Comparison of ENCODE assay signal across 11 cellular contexts in genomic region chr2:34646901-34647300, GRCh38.
"Had no signal": no experiment of that assay in that cellular context is flagged by ENCODE, and none has a peak within 500 bp of the region (broad histone marks: within the 10 kb centered on the region; RNA-seq: fewer than 3 reads in every experiment).

No MANE protein-coding gene starts in this region.

- DNase-seq: GM23248, GOT3, H7, H9, HCEC 1CT, HFFc6 had no signal

- H3K4me1 ChIP-seq: HAP-1 had no signal

- H3K27ac ChIP-seq: GM23248 had no signal

- H3K9me3 ChIP-seq: HAP-1 had no signal

- H2AFZ ChIP-seq: GM23248, GM23338 had no signal

- H3K4me3 ChIP-seq: GM23248, GM23338, HAP-1 had no signal

- FAIRE-seq: H1, H54 had no signal

- H3K4me2 ChIP-seq: GM23338 had no signal

- H3K9ac ChIP-seq: GM23248 had no signal

- ATAC-seq: GM23338, HCT116 had no signal

- H3K36me3 ChIP-seq: HAP-1 had no signal
